Comparison of ENCODE assay signal across 1 cellular context in genomic region chr1:79899914-79900313, GRCh38.
TF ChIP-seq lines count a peak whose summit lies in the region.

No MANE protein-coding gene starts in this region.

TF ChIP-seq in GM23338, 12 proteins besides CTCF, POLR2A, EP300 and RAD21 (continued from another document):
- TF ChIP-seq ZNF462 (CRISPR knock-in tag; IDR thresholded peaks at IDR 0.05) (no peak), EZH2 (IDR thresholded peaks at IDR 0.05; ENCODE audit: low read depth, unreplicated experiment) (no peak), NANOG (IDR thresholded peaks at IDR 0.05; ENCODE audit: borderline replicate concordance) (no peak), JUNB (IDR thresholded peaks at IDR 0.05; ENCODE audit: unreplicated experiment) (no peak), ZNF114 (CRISPR knock-in tag; IDR thresholded peaks at IDR 0.05) (no peak), ZNF331 (CRISPR knock-in tag; IDR thresholded peaks at IDR 0.05; ENCODE audit: low read depth) (no peak)
